In the genomic region with DNA sequence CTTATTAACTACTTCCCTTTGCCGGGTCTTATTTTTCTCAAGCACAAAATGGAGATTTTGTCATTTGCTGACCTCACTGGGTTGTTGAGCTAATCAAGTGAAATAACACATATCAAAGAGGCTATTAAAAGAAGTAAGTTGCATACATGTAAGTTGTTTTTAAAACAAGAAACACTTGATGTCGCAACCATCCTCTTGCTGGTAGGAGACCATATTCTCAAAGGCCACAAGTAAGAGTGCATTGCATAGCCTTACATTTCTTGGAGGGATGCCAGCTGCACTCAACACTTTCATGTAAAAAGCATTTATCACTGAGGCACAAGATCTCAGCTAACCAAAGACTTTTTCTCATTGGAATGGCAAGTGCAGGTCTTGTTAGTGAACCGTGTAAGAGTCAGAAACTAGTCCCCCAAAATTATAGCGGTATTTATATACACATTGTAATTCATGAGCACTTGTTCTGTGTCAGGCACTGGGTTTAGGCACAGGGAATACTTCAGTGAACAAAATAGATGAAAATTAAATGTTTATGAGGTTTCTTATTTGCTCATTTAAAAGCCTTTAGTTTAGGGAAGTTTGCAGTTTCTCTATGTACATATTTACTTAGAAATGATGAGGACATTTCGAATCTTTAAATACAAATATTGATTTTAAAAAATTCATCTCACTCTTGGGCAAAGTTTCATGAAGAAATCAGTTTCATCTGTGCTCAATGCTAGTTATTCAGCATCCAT, we compare ENCODE assay signal across 1 cellular context.
A peak's percentile ranks its signal among the peaks of the same experiment; 100 is the strongest.
TF ChIP-seq lines count a peak whose summit lies in the region.

No MANE protein-coding gene starts in this region.

TF ChIP-seq in K562, 482 proteins besides CTCF, POLR2A, EP300 and RAD21 (continued from another document and continues in another):
- TF ChIP-seq, protein P1, sequence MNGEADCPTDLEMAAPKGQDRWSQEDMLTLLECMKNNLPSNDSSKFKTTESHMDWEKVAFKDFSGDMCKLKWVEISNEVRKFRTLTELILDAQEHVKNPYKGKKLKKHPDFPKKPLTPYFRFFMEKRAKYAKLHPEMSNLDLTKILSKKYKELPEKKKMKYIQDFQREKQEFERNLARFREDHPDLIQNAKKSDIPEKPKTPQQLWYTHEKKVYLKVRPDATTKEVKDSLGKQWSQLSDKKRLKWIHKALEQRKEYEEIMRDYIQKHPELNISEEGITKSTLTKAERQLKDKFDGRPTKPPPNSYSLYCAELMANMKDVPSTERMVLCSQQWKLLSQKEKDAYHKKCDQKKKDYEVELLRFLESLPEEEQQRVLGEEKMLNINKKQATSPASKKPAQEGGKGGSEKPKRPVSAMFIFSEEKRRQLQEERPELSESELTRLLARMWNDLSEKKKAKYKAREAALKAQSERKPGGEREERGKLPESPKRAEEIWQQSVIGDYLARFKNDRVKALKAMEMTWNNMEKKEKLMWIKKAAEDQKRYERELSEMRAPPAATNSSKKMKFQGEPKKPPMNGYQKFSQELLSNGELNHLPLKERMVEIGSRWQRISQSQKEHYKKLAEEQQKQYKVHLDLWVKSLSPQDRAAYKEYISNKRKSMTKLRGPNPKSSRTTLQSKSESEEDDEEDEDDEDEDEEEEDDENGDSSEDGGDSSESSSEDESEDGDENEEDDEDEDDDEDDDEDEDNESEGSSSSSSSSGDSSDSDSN (IDR thresholded peaks at IDR 0.05; ENCODE audit: borderline replicate concordance in 1 of 2, low read depth in 2 of 2, low read length in 2 of 2) = no peak
- TF ChIP-seq ZBTB1 (CRISPR knock-in tag; IDR thresholded peaks at IDR 0.05; ENCODE audit: borderline replicate concordance, low read depth) (no peak), ZNF699 (CRISPR knock-in tag; IDR thresholded peaks at IDR 0.05; ENCODE audit: insufficient replicate concordance) (no peak), SRSF7 (optimal IDR thresholded peaks at IDR 0.05; ENCODE audit: low read depth, low read length) (no peak), IRF1 (CRISPR knock-in tag; IDR thresholded peaks at IDR 0.05; ENCODE audit: borderline replicate concordance) (no peak), MCM7 (IDR thresholded peaks at IDR 0.05) (no peak), MED1 (CRISPR knock-in tag; IDR thresholded peaks at IDR 0.05; ENCODE audit: borderline replicate concordance) (no peak), DPF2 (IDR thresholded peaks at IDR 0.05) (no peak), VEZF1 (CRISPR knock-in tag; IDR thresholded peaks at IDR 0.05) (peak; percentile 19; the same call in 1 of the 2 replicates), CBX3 (IDR thresholded peaks at IDR 0.05; ENCODE audit: borderline replicate concordance in 1 of 2, low read length in 2 of 2) (no peak), PTTG1 (tag; IDR thresholded peaks at IDR 0.05; ENCODE audit: low read depth) (no peak), ZNF57 (CRISPR knock-in tag; IDR thresholded peaks at IDR 0.05) (no peak), ZNF444 (CRISPR knock-in tag; IDR thresholded peaks at IDR 0.05) (no peak), PREB (CRISPR knock-in tag; IDR thresholded peaks at IDR 0.05) (no peak), TSHZ1 (CRISPR knock-in tag; IDR thresholded peaks at IDR 0.05) (no peak), IRF9 (tag; IDR thresholded peaks at IDR 0.05) (no peak), TCFL5 (CRISPR knock-in tag; conservative IDR thresholded peaks at IDR 0.05) (no peak), ZEB2 (IDR thresholded peaks at IDR 0.05) (no peak), SMARCB1 (IDR thresholded peaks at IDR 0.05; ENCODE audit: insufficient read length, low read depth) (no peak), SMARCE1 (IDR thresholded peaks at IDR 0.05) (no peak), ELF1 (tag; IDR thresholded peaks at IDR 0.05) (no peak), NR3C1 (CRISPR knock-in tag; IDR thresholded peaks at IDR 0.05) (no peak), TCF3 (CRISPR knock-in tag; IDR thresholded peaks at IDR 0.05) (no peak), ARNT (IDR thresholded peaks at IDR 0.05) (no peak), CC2D1A (IDR thresholded peaks at IDR 0.05) (no peak), ZNF436 (CRISPR knock-in tag; IDR thresholded peaks at IDR 0.05) (no peak), ZNF124 (CRISPR knock-in tag; IDR thresholded peaks at IDR 0.05) (no peak), TBP (optimal IDR thresholded peaks at IDR 0.05; ENCODE audit: low read depth, low read length) (no peak), CEBPG (CRISPR knock-in tag; IDR thresholded peaks at IDR 0.05) (0 out of 2 replicates have a peak, but pooled peaks have one; percentile 29), CEBPG (tag; conservative IDR thresholded peaks at IDR 0.05 in 1 of 2, IDR thresholded peaks at IDR 0.05 in 1 of 2) (peak; percentile 92 to 96), ZNF12 (CRISPR knock-in tag; IDR thresholded peaks at IDR 0.05) (no peak), RFX5 (IDR thresholded peaks at IDR 0.05; ENCODE audit: low read depth, low read length) (no peak), NR2C2 (CRISPR knock-in tag; IDR thresholded peaks at IDR 0.05) (no peak), NR2C2 (tag; IDR thresholded peaks at IDR 0.05) (peak; percentile 24; the same call in 1 of the 2 replicates), GATAD2A (IDR thresholded peaks at IDR 0.05) (no peak), HDAC1 (IDR thresholded peaks at IDR 0.05) (no peak), CEBPB (tag; IDR thresholded peaks at IDR 0.05) (peak; percentile 95), GATAD2B (IDR thresholded peaks at IDR 0.05; ENCODE audit: borderline replicate concordance) (no peak), IFI16 (CRISPR knock-in tag; IDR thresholded peaks at IDR 0.05) (no peak), RBBP5 (IDR thresholded peaks at IDR 0.05; ENCODE audit: borderline replicate concordance, insufficient read depth, low read length, poor library complexity, severe bottlenecking) (no peak), EHMT2 (IDR thresholded peaks at IDR 0.05) (no peak), HNRNPL (IDR thresholded peaks at IDR 0.05; ENCODE audit: low read depth, low read length) (no peak), XRCC3 (IDR thresholded peaks at IDR 0.05) (no peak), KDM2B (CRISPR knock-in tag; IDR thresholded peaks at IDR 0.05) (no peak), ZNF507 (tag; conservative IDR thresholded peaks at IDR 0.05) (no peak)
- TF ChIP-seq, protein P2, sequence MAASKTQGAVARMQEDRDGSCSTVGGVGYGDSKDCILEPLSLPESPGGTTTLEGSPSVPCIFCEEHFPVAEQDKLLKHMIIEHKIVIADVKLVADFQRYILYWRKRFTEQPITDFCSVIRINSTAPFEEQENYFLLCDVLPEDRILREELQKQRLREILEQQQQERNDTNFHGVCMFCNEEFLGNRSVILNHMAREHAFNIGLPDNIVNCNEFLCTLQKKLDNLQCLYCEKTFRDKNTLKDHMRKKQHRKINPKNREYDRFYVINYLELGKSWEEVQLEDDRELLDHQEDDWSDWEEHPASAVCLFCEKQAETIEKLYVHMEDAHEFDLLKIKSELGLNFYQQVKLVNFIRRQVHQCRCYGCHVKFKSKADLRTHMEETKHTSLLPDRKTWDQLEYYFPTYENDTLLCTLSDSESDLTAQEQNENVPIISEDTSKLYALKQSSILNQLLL (CRISPR knock-in tag; IDR thresholded peaks at IDR 0.05; ENCODE audit: borderline replicate concordance) = no peak
- TF ChIP-seq, protein P3, sequence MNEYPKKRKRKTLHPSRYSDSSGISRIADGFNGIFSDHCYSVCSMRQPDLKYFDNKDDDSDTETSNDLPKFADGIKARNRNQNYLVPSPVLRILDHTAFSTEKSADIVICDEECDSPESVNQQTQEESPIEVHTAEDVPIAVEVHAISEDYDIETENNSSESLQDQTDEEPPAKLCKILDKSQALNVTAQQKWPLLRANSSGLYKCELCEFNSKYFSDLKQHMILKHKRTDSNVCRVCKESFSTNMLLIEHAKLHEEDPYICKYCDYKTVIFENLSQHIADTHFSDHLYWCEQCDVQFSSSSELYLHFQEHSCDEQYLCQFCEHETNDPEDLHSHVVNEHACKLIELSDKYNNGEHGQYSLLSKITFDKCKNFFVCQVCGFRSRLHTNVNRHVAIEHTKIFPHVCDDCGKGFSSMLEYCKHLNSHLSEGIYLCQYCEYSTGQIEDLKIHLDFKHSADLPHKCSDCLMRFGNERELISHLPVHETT (CRISPR knock-in tag; conservative IDR thresholded peaks at IDR 0.05 in 1 of 2, IDR thresholded peaks at IDR 0.05 in 1 of 2) = no peak
- TF ChIP-seq, protein P4, sequence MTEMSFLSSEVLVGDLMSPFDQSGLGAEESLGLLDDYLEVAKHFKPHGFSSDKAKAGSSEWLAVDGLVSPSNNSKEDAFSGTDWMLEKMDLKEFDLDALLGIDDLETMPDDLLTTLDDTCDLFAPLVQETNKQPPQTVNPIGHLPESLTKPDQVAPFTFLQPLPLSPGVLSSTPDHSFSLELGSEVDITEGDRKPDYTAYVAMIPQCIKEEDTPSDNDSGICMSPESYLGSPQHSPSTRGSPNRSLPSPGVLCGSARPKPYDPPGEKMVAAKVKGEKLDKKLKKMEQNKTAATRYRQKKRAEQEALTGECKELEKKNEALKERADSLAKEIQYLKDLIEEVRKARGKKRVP (CRISPR knock-in tag; IDR thresholded peaks at IDR 0.05) = no peak
- TF ChIP-seq, protein P5, sequence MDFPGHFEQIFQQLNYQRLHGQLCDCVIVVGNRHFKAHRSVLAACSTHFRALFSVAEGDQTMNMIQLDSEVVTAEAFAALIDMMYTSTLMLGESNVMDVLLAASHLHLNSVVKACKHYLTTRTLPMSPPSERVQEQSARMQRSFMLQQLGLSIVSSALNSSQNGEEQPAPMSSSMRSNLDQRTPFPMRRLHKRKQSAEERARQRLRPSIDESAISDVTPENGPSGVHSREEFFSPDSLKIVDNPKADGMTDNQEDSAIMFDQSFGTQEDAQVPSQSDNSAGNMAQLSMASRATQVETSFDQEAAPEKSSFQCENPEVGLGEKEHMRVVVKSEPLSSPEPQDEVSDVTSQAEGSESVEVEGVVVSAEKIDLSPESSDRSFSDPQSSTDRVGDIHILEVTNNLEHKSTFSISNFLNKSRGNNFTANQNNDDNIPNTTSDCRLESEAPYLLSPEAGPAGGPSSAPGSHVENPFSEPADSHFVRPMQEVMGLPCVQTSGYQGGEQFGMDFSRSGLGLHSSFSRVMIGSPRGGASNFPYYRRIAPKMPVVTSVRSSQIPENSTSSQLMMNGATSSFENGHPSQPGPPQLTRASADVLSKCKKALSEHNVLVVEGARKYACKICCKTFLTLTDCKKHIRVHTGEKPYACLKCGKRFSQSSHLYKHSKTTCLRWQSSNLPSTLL (IDR thresholded peaks at IDR 0.05) = no peak
